ENCODE assay signal across 10 cellular contexts in genomic region chr5:138974227-138975063, GRCh38.
DNase-seq lines count a peak whose midpoint lies in the region; ATAC-seq and TF ChIP-seq lines count a peak whose summit lies in the region.
"Had no signal": no experiment of that assay in that cellular context is flagged by ENCODE, and none has a peak within 500 bp of the region (broad histone marks: within the 10 kb centered on the region; RNA-seq: fewer than 3 reads in every experiment).

No MANE protein-coding gene starts in this region.

- ATAC-seq in aorta (ENCODE audit: low FRiP score) (peak; percentile 80), HG02763 (IDR thresholded peaks at IDR 0.05; ENCODE audit: unreplicated experiment) (no peak)

- H3K36me3 Mint-ChIP-seq in nephron (ENCODE audit: low read depth) = peaks cover 3% of the 10 kb centered on the region

- intact Hi-C loops in aorta (cut with DNase I) = no loop called here

- H3K4me3 Mint-ChIP-seq in nephron = peak overlapping the region; percentile 23 to 38 (median 24)

- WGBS in aorta, 2 donors = 2 to 9% methylated on average over 8 of the region's 8 CpGs

- H3K27ac ChIP-seq in aorta (ENCODE audit: low read depth in 1 of 2, low read length in 2 of 2) = peak overlapping the region; percentile 34 to 90

- peak; percentile 14 for DNase-seq in NCI-H510A treated with DMSO at 0.1 percent for 48 hours (lab: John Stamatoyannopoulos, UW)
- DNase-seq in NCI-H510A (lab: John Stamatoyannopoulos, UW) = no peak
- peak; percentile 87 for DNase-seq in fibroblast of pulmonary artery (ENCODE audit: low read depth)
- DNase-seq in aorta = peak in 1 of 2 donors; percentile 68
- no peak for DNase-seq in NOMO-1 treated with DMSO at 0.1 percent for 48 hours (lab: John Stamatoyannopoulos, UW; ENCODE audit: unreplicated experiment)
- DNase-seq in SIG-M5 treated with dmso at 0.1 percent for 504 hours (lab: John Stamatoyannopoulos, UW; ENCODE audit: unreplicated experiment) = no peak
- DNase-seq: activated CD4-positive, CD25-positive, alpha-beta regulatory T cell; NCI-H1694 had no signal

- H3K27me3 ChIP-seq in aorta (ENCODE audit: control insufficient read depth in 1 of 2, insufficient read depth in 2 of 2, low read length in 1 of 2) = no peaks in the 10 kb centered on the region

- no peaks in the 10 kb centered on the region for H3K4me1 ChIP-seq in aorta (ENCODE audit: control insufficient read depth in 1 of 2, insufficient read depth in 2 of 2, low read length in 2 of 2)

- H3K9me3 ChIP-seq in aorta (ENCODE audit: control insufficient read depth, low read length) = no peaks in the 10 kb centered on the region

- H3K27ac Mint-ChIP-seq in nephron = peak overlapping the region; percentile 88 to 98 (median 95)

- peaks cover 66% of the 10 kb centered on the region for H3K4me1 Mint-ChIP-seq in nephron

- no peaks in the 10 kb centered on the region for H3K27me3 Mint-ChIP-seq in nephron (ENCODE audit: low read depth)

- H3K9me3 Mint-ChIP-seq in nephron = no peaks in the 10 kb centered on the region

- no peaks in the 10 kb centered on the region for H3K36me3 ChIP-seq in aorta (ENCODE audit: control insufficient read depth in 1 of 2, insufficient read depth in 2 of 2, low read length in 1 of 2)

- H3K4me3 ChIP-seq in fibroblast of pulmonary artery (replicated peaks; ENCODE audit: low read depth, low read length) = no peak overlapping the region
- no peak overlapping the region for H3K4me3 ChIP-seq in aorta (ENCODE audit: low read length in 2 of 2)

- no peak for TF ChIP-seq CTCF in fibroblast of pulmonary artery (IDR thresholded peaks at IDR 0.05; ENCODE audit: low read length, missing control alignments)
- TF ChIP-seq CTCF in nephron (IDR thresholded peaks at IDR 0.05; ENCODE audit: unreplicated experiment in 3 of 3) = no peak

Comparison
In these comparisons a context has a peak if more than half of its experiments do, and no peak if none do; other contexts are left out.
1. DNase-seq: peak in NCI-H510A treated with DMSO at 0.1 percent for 48 hours (single experiment) and fibroblast of pulmonary artery (single experiment); none in NCI-H510A (single experiment), NOMO-1 treated with DMSO at 0.1 percent for 48 hours (single experiment) and SIG-M5 treated with dmso at 0.1 percent for 504 hours (single experiment).